21 cellular contexts compared by ENCODE assay signal in the genomic region with DNA sequence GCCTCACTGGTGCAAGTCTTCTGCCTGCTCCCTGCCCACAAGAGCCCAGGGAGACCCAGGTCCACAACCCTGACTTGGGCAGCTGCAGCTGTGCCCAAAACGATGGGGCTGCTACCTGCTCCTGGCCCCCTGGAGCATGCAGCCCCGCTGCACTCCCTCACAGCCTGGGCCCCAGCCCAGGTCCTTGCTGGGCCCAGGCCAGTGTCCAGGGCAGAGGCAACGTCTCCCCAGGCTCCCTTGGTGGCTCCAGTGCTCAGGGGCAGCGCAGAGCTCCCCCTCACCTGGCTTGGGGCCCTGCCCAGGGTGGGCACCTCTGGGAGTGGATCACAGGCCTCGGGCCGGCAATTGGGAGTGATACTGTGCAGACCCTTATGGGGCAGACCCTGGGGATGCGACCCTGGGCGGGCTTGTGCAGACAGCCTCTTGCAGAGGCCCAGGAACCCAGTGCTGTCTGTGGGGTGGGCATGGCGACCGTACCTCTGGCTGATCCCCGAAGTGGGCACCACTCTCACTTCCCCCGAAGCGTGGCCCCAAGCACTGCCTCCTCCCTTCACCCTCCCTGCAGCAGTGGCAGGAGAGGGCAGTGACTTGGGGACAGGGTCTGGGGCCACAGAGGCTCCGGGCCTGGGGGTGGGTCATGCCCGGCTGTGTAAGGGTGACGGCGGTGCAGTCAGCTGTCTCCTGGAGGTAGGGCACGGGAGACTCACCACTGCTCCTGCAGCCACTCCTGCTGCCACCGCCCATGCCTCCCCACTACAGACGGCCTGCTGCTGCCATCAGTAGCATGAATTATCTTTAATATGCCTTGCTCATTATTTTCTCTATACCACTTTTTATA.
"Had no signal": no experiment of that assay in that cellular context is flagged by ENCODE, and none has a peak within 500 bp of the region (broad histone marks: within the 10 kb centered on the region; RNA-seq: fewer than 3 reads in every experiment).

No MANE protein-coding gene starts in this region.

- H3K36me3 ChIP-seq: prostate gland, right lobe of liver, uterus had no signal

- H3K27me3 ChIP-seq: hepatocyte, right lobe of liver, uterus had no signal

- H3K4me3 Mint-ChIP-seq: dendritic cell treated with granulocyte-macrophage colony-stimulating factor and Interleukin-4, amounts not matched to agents 40 ng/mL and 50 ng/mL, for 4 days; effector memory CD8-positive, alpha-beta T cell; naive thymus-derived CD4-positive, alpha-beta T cell; neural crest cell; stimulated activated naive B cell treated with anti-CD40 and anti-IgM and Interleukin-4, amounts not matched to agents 10 μg/mL and 1 μg/mL and 100 μg/mL, for 72 hours; type B pancreatic cell had no signal

- H3K79me2 ChIP-seq: hepatocyte, parathyroid adenoma had no signal

- H3K4me1 Mint-ChIP-seq: stimulated activated naive B cell treated with anti-CD40 and anti-IgM and Interleukin-4, amounts not matched to agents 10 μg/mL and 1 μg/mL and 100 μg/mL, for 72 hours had no signal

- H3K4me2 ChIP-seq: hepatocyte had no signal

- H3K9ac ChIP-seq: parathyroid adenoma had no signal

- H3K27ac ChIP-seq: epithelial cell of prostate, hepatocyte, parathyroid adenoma, prostate gland, right lobe of liver, uterus had no signal

- H3K9me3 Mint-ChIP-seq: effector memory CD8-positive, alpha-beta T cell; type B pancreatic cell had no signal

- H2AFZ ChIP-seq: hepatocyte, parathyroid adenoma had no signal

- H3K4me1 ChIP-seq: parathyroid adenoma, prostate gland, right lobe of liver, uterus had no signal

- H3K27ac Mint-ChIP-seq: dendritic cell treated with granulocyte-macrophage colony-stimulating factor and Interleukin-4, amounts not matched to agents 40 ng/mL and 50 ng/mL, for 4 days; effector memory CD8-positive, alpha-beta T cell; stimulated activated naive B cell treated with anti-CD40 and anti-IgM and Interleukin-4, amounts not matched to agents 10 μg/mL and 1 μg/mL and 100 μg/mL, for 72 hours; type B pancreatic cell had no signal

- ATAC-seq: effector memory CD8-positive, alpha-beta T cell; left colon; left ventricle myocardium superior; naive thymus-derived CD4-positive, alpha-beta T cell; stimulated activated naive B cell treated with anti-CD40 and anti-IgM and Interleukin-4, amounts not matched to agents 10 μg/mL and 1 μg/mL and 100 μg/mL, for 72 hours had no signal

- H3K4me3 ChIP-seq: hepatocyte, prostate gland, right lobe of liver, uterus had no signal

- H3K27me3 Mint-ChIP-seq: dendritic cell treated with granulocyte-macrophage colony-stimulating factor and Interleukin-4, amounts not matched to agents 40 ng/mL and 50 ng/mL, for 4 days; type B pancreatic cell had no signal

- H3K9me3 ChIP-seq: prostate gland, right lobe of liver, uterus had no signal

- DNase-seq: effector memory CD8-positive, alpha-beta T cell; foreskin melanocyte; head of caudate nucleus; left colon; left ventricle myocardium superior; mesendoderm; naive thymus-derived CD4-positive, alpha-beta T cell; nucleus accumbens; retina; right lobe of liver; stimulated activated CD4-positive, alpha-beta T cell treated with anti-CD3 and anti-CD28 coated beads, Interleukin-4, amount 100 ng/mL, for 1 hour; stimulated activated CD8-positive, alpha-beta memory T cell treated with anti-CD3 and anti-CD28 coated beads, Interleukin-4, amount 100 ng/mL, for 48 hours; stimulated activated naive B cell treated with anti-CD40 and anti-IgM and Interleukin-4, amounts not matched to agents 10 μg/mL and 1 μg/mL and 100 μg/mL, for 72 hours; uterus had no signal
